8 cellular contexts compared by ENCODE assay signal in the genomic region with DNA sequence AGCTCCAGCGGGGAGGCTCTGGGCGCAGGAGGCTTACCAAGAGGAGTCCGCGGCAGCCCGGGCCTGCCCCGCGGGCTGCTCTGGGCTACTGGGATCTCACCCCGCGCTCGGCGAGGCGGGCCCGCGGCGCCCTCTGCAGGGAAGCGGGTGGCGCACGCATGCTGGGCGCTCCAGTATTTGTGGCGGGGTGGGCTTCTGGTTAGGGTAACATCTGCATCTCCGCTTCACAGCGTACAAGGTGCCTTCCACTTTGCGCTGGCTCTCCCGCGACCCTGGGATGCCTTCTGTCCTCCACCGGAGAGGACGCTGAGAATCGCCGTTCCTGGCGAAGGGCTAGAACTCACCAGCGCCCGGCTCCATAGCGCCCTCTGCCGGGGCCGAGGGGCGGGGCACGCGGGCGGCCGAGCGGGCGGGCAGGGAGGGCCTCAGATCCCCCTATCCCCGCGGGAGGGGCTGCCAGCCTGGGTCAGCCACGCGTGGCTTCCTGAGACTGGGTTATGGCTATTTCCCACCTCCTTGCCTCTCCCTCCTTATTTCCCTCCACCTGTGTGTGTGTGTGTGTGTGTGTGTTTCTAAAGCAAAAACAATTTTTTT. TPM values are rescaled to one million over a fixed set of nuclear protein-coding genes. Genes with fewer than 3 reads are reported as not detected.
DNase-seq lines count a peak whose midpoint lies in the region; ATAC-seq lines count a peak whose summit lies in the region.

No MANE protein-coding gene starts in this region.

- H3K4me3 Mint-ChIP-seq in activated CD4-positive, alpha-beta memory T cell treated with anti-CD3 and anti-CD28 coated beads for 36 hours = peak overlapping the region; percentile 90

- intact Hi-C loops in activated CD4-positive, alpha-beta memory T cell treated with anti-CD3 and anti-CD28 coated beads for 36 hours (cut with micrococcal nuclease) = loop anchor here (1.0 to 10.0 kb wide), 7 partner anchors 69 to 686 kb away; a partner anchor contains a TSS

- POLR2A ChIA-PET in activated CD4-positive, alpha-beta memory T cell treated with anti-CD3 and anti-CD28 coated beads for 36 hours (lab: Charles Lee) = interaction anchor here (1.2 to 3.3 kb wide), 2 partner anchors 47 to 115 kb away, joined by 7 to 36 read pairs; a partner anchor contains a TSS

- CTCF ChIA-PET in activated CD4-positive, alpha-beta memory T cell treated with anti-CD3 and anti-CD28 coated beads for 36 hours (lab: Charles Lee) = interaction anchor here (0.6 to 3.8 kb wide), 42 partner anchors 9 to 479 kb away, joined by 3 to 51 read pairs (median 4); a partner anchor contains a TSS

- DNase-seq in C1 segment of cervical spinal cord (lab: John Stamatoyannopoulos, UW) = peak in 13 of 14 donors; percentile 38 to 85 (median 79)
- DNase-seq in NCI-H526 treated with DMSO at 0.1 percent for 48 hours (lab: John Stamatoyannopoulos, UW) = peak; percentile 58
- peak; percentile 87 for DNase-seq in activated CD4-positive, alpha-beta memory T cell treated with anti-CD3 and anti-CD28 coated beads for 36 hours
- DNase-seq in effector CD4-positive, alpha-beta T cell = peak; percentile 64
- DNase-seq in medulla oblongata (ENCODE audit: extremely low spot score) = peak; percentile 79
- peak; percentile 51 for DNase-seq in stimulated activated CD8-positive, alpha-beta memory T cell treated with anti-CD3 and anti-CD28 coated beads, Interleukin-12 subunit alpha, Interleukin-12 subunit beta, amount 100 ng/mL, for 1 hour (ENCODE audit: low read depth)

- H3K36me3 Mint-ChIP-seq in activated CD4-positive, alpha-beta memory T cell treated with anti-CD3 and anti-CD28 coated beads for 36 hours = no peaks in the 10 kb centered on the region

- H3K27ac Mint-ChIP-seq in activated CD4-positive, alpha-beta memory T cell treated with anti-CD3 and anti-CD28 coated beads for 36 hours = peak overlapping the region; percentile 85

- H3K9me3 Mint-ChIP-seq in activated CD4-positive, alpha-beta memory T cell treated with anti-CD3 and anti-CD28 coated beads for 36 hours = no peaks in the 10 kb centered on the region

- peaks cover 19% of the 10 kb centered on the region for H3K4me1 Mint-ChIP-seq in activated CD4-positive, alpha-beta memory T cell treated with anti-CD3 and anti-CD28 coated beads for 36 hours (ENCODE audit: low read depth)

- H3K27me3 Mint-ChIP-seq in activated CD4-positive, alpha-beta memory T cell treated with anti-CD3 and anti-CD28 coated beads for 36 hours = peaks cover 1% of the 10 kb centered on the region

- ATAC-seq in GM19351 (IDR thresholded peaks at IDR 0.05; ENCODE audit: unreplicated experiment) (peak; percentile 92), HG03469 (IDR thresholded peaks at IDR 0.05; ENCODE audit: unreplicated experiment) (peak; percentile 87)

RNA-seq across cellular contexts. Expression of a gene that starts 46.6 kb away (rescaled TPM):
- 10 to 100 TPM; 22.9 to 24.2 TPM for total RNA-seq in activated CD4-positive, alpha-beta memory T cell treated with anti-CD3 and anti-CD28 coated beads for 36 hours

Comparison
In these comparisons a context has a peak if more than half of its experiments do, and no peak if none do; other contexts are left out.
1. Peak in every context shown above with its lines: DNase-seq and ATAC-seq.